1 cellular context compared by ENCODE assay signal in genomic region chr20:16713056-16713455, GRCh38.
TF ChIP-seq lines count a peak whose summit lies in the region.

No MANE protein-coding gene starts in this region.

TF ChIP-seq in HepG2, 621 proteins besides CTCF, POLR2A, EP300 and RAD21:
- no peak for TF ChIP-seq ELF4 (CRISPR knock-in tag; IDR thresholded peaks at IDR 0.05; ENCODE audit: borderline replicate concordance)
- no peak for TF ChIP-seq ZXDC (CRISPR knock-in tag; IDR thresholded peaks at IDR 0.05)
- no peak for TF ChIP-seq HNF1B (CRISPR knock-in tag; IDR thresholded peaks at IDR 0.05)
- no peak for TF ChIP-seq ZNF512B (CRISPR knock-in tag; IDR thresholded peaks at IDR 0.05; ENCODE audit: borderline replicate concordance)
- no peak for TF ChIP-seq SP4 (CRISPR knock-in tag; IDR thresholded peaks at IDR 0.05)
- TF ChIP-seq AFF4 (CRISPR knock-in tag; IDR thresholded peaks at IDR 0.05) = no peak
- no peak for TF ChIP-seq ZSCAN25 (CRISPR knock-in tag; IDR thresholded peaks at IDR 0.05)
- no peak for TF ChIP-seq ZHX1 (CRISPR knock-in tag; IDR thresholded peaks at IDR 0.05; ENCODE audit: low read depth)
- no peak for TF ChIP-seq ONECUT2 (CRISPR knock-in tag; IDR thresholded peaks at IDR 0.05)
- TF ChIP-seq SNAPC5 (CRISPR knock-in tag; IDR thresholded peaks at IDR 0.05; ENCODE audit: borderline replicate concordance) = no peak
- no peak for TF ChIP-seq CAMTA2 (CRISPR knock-in tag; IDR thresholded peaks at IDR 0.05; ENCODE audit: borderline replicate concordance)
- TF ChIP-seq SMAD9 (CRISPR knock-in tag; IDR thresholded peaks at IDR 0.05) = no peak
TF ChIP-seq in HepG2: peak in this region for 0.
